23 cellular contexts compared by ENCODE assay signal in the genomic region with DNA sequence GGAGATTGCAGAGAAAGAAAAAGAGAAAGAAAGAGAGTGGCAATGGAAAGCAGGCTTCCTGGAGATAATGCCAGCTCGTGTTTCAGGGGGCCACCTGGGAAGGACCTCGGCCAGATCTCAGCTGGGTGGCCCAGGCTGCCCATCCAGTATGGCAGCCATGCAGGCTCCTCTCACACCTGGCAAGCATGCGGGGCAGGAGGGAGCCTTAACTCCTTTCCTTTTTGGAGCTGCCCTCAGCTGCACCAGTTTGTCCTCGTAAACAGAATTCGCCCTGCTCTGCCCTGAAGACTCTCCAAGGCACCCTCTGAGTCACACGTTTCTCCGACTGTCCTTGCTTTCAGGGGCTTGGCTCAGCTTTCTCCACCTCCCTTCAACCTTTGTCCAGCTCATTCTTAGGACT. TPM values are rescaled to one million over a fixed set of nuclear protein-coding genes. Genes with fewer than 3 reads are reported as not detected.
DNase-seq lines count a peak whose midpoint lies in the region; FAIRE-seq and TF ChIP-seq lines count a peak whose summit lies in the region.
"Had no signal": no experiment of that assay in that cellular context is flagged by ENCODE, and none has a peak within 500 bp of the region (broad histone marks: within the 10 kb centered on the region; RNA-seq: fewer than 3 reads in every experiment).

No MANE protein-coding gene starts in this region.

- H4K5ac ChIP-seq in H1 (ENCODE audit: insufficient read length, low read depth, low read length) = no peak overlapping the region

- POLR2A ChIA-PET in H1 (lab: Charles Lee; ENCODE audit: partially characterized antibody) (no interaction called here), MCF 10A (lab: Yijun Ruan, JAX) (no interaction called here), A673 (lab: Charles Lee; ENCODE audit: low non-redundant PET) (no interaction called here)

- H3K4me1 Mint-ChIP-seq in endodermal cell (peaks cover 17% of the 10 kb centered on the region), MCF 10A (ENCODE audit: insufficient read depth, unreplicated experiment) (no peaks in the 10 kb centered on the region)
- H3K4me1 Mint-ChIP-seq: CD8-positive, alpha-beta memory T cell had no signal

- BruUV-seq in MCF 10A (replicated peaks; lab: Mats Ljungman, UMichigan) (no TSS peak), A673 (replicated peaks; lab: Mats Ljungman, UMichigan) (no TSS peak)

- H4K20me1 ChIP-seq in H1 (replicated peaks in 1 of 2; ENCODE audit: control insufficient read depth in 1 of 2, insufficient read depth in 2 of 2, low read length in 2 of 2) = no peaks in the 10 kb centered on the region
- H4K20me1 ChIP-seq: BLaER1 treated with 17β-estradiol and CSF1 and Interleukin-3, amounts not matched to agents 10 nM and 100 nM had no signal

- no peak overlapping the region for H2AK5ac ChIP-seq in H1 (ENCODE audit: low read depth, low read length)

- WGBS in H1 (ENCODE audit: extremely low coverage in 1 of 2, insufficient coverage in 1 of 2, insufficient read length in 1 of 2, insufficient replicate concordance in 2 of 2, low coverage in 1 of 2, low lambda C conversion rate in 2 of 2, missing lambda C conversion rate in 1 of 2), 2 experiments = 87% methylated on average over 6 of the region's 7 CpGs; no CpG with 5 or more reads in 1 of the 2 experiments
- 84 to 87% methylated on average over 6 of the region's 7 CpGs for WGBS in endodermal cell (ENCODE audit: insufficient coverage in 1 of 2, insufficient read length in 1 of 2), 2 experiments

- no peaks in the 10 kb centered on the region for H3K23me2 ChIP-seq in H1 (ENCODE audit: low read depth, low read length)

- peak overlapping the region; percentile 76; the same call in 1 of the 2 replicates for H2BK15ac ChIP-seq in H1 (ENCODE audit: low read length)

- no peaks in the 10 kb centered on the region for H3K27me3 ChIP-seq in H1 (replicated peaks in 1 of 4; ENCODE audit: control insufficient read depth in 3 of 4, extremely low read depth in 1 of 4, insufficient read depth in 3 of 4, low read length in 3 of 4)
- H3K27me3 ChIP-seq in muscle layer of colon (ENCODE audit: control insufficient read depth in 1 of 2, insufficient read depth in 2 of 2, low read length in 2 of 2) = no peaks in the 10 kb centered on the region
- H3K27me3 ChIP-seq in rectal smooth muscle tissue (ENCODE audit: control insufficient read depth, insufficient read depth, low read length) = no peaks in the 10 kb centered on the region
- no peaks in the 10 kb centered on the region for H3K27me3 ChIP-seq in stomach smooth muscle (ENCODE audit: control insufficient read depth in 1 of 2, insufficient read depth in 2 of 2, low read length in 2 of 2)
- no peaks in the 10 kb centered on the region for H3K27me3 ChIP-seq in endodermal cell (ENCODE audit: control insufficient read depth, insufficient read depth, low read length, poor library complexity, severe bottlenecking)
- H3K27me3 ChIP-seq in A673 (replicated peaks; ENCODE audit: insufficient read depth, low read depth, low read length, poor library complexity) = no peaks in the 10 kb centered on the region
- H3K27me3 ChIP-seq: BE2C; BLaER1 treated with 17β-estradiol and CSF1 and Interleukin-3, amounts not matched to agents 10 nM and 100 nM had no signal

- H3K18ac ChIP-seq in H1 (ENCODE audit: extremely low read depth, low read length) = no peak overlapping the region

- H3K36me3 ChIP-seq in H1 (ENCODE audit: control insufficient read depth in 2 of 4, insufficient read depth in 4 of 4, low read length in 3 of 4) = no peaks in the 10 kb centered on the region
- H3K36me3 ChIP-seq in muscle layer of colon (ENCODE audit: insufficient read depth, low read length) = no peaks in the 10 kb centered on the region
- no peaks in the 10 kb centered on the region for H3K36me3 ChIP-seq in rectal smooth muscle tissue (ENCODE audit: control insufficient read depth, insufficient read depth, low read length)
- H3K36me3 ChIP-seq in stomach smooth muscle (ENCODE audit: control insufficient read depth in 2 of 2, insufficient read depth in 2 of 2, low read length in 2 of 2) = no peaks in the 10 kb centered on the region
- no peaks in the 10 kb centered on the region for H3K36me3 ChIP-seq in endodermal cell (ENCODE audit: control insufficient read depth, insufficient read depth, low read length)
- H3K36me3 ChIP-seq in A673 (ENCODE audit: insufficient read depth, low read length, poor library complexity, severe bottlenecking) = no peaks in the 10 kb centered on the region
- H3K36me3 ChIP-seq: BE2C; BLaER1 treated with 17β-estradiol and CSF1 and Interleukin-3, amounts not matched to agents 10 nM and 100 nM had no signal

- FAIRE-seq in H1 (lab: Jason Lieb, UNC) (no peak), GM19239 (lab: Jason Lieb, UNC) (no peak)
- FAIRE-seq: D721Med, GM12878 had no signal

- no peak overlapping the region for H3K4me2 ChIP-seq in H1 (ENCODE audit: insufficient read depth in 1 of 2, low read depth in 2 of 2, low read length in 2 of 2)
- H3K4me2 ChIP-seq: BLaER1 treated with 17β-estradiol and CSF1 and Interleukin-3, amounts not matched to agents 10 nM and 100 nM had no signal

- no peak overlapping the region for H3K4me3 ChIP-seq in H1 (ENCODE audit: extremely low read depth in 1 of 4, insufficient read depth in 2 of 4, low read depth in 3 of 4, low read length in 4 of 4)
- peak overlapping the region in 1 of 2 donors; percentile 7 for H3K4me3 ChIP-seq in muscle layer of colon (ENCODE audit: low read depth in 1 of 2, low read length in 2 of 2)
- no peak overlapping the region for H3K4me3 ChIP-seq in rectal smooth muscle tissue (ENCODE audit: low read length)
- no peak overlapping the region for H3K4me3 ChIP-seq in stomach smooth muscle (ENCODE audit: low read length in 2 of 2)
- no peak overlapping the region for H3K4me3 ChIP-seq in endodermal cell (ENCODE audit: low read length)
- H3K4me3 ChIP-seq in A673 (ENCODE audit: low read depth, low read length, poor library complexity, severe bottlenecking) = no peak overlapping the region
- H3K4me3 ChIP-seq: BLaER1 treated with 17β-estradiol and CSF1 and Interleukin-3, amounts not matched to agents 10 nM and 100 nM; GM12878 had no signal

- no peak overlapping the region for H3K56ac ChIP-seq in H1 (replicated peaks; ENCODE audit: insufficient read length, low read depth, low read length)

- H3K36me3 Mint-ChIP-seq in endodermal cell (ENCODE audit: low read depth) (no peaks in the 10 kb centered on the region), MCF 10A (ENCODE audit: insufficient read depth, unreplicated experiment) (no peaks in the 10 kb centered on the region)
- H3K36me3 Mint-ChIP-seq: CD14-positive monocyte; CD8-positive, alpha-beta memory T cell had no signal

- no peak for TF ChIP-seq RAD21 in H1 (IDR thresholded peaks at IDR 0.05 in 1 of 2, conservative IDR thresholded peaks at IDR 0.05 in 1 of 2; ENCODE audit: low read depth in 2 of 2, low read length in 2 of 2)

- H4K91ac ChIP-seq in H1 (replicated peaks; ENCODE audit: insufficient read length, low read length) = no peak overlapping the region

- no peak overlapping the region; the same call in 1 of the 2 replicates for H4K8ac ChIP-seq in H1 (ENCODE audit: extremely low read depth, insufficient read depth, low read length)

- no peak overlapping the region for H3K4me3 Mint-ChIP-seq in endodermal cell
- no peak overlapping the region for H3K4me3 Mint-ChIP-seq in MCF 10A (ENCODE audit: unreplicated experiment)
- H3K4me3 Mint-ChIP-seq: CD14-positive monocyte; CD4-positive, alpha-beta T cell; CD8-positive, alpha-beta memory T cell had no signal

- no peak overlapping the region for H2BK120ac ChIP-seq in H1 (replicated peaks; ENCODE audit: low read depth, low read length)

- H3K4me1 ChIP-seq in H1 (replicated peaks in 1 of 4; ENCODE audit: control insufficient read depth in 3 of 4, insufficient read depth in 4 of 4, low read length in 3 of 4) (no peaks in the 10 kb centered on the region), muscle layer of colon (ENCODE audit: insufficient read depth, low read length) (peaks cover 71% of the 10 kb centered on the region), rectal smooth muscle tissue (ENCODE audit: control insufficient read depth, insufficient read depth, low read length) (peaks cover 44% of the 10 kb centered on the region), stomach smooth muscle (ENCODE audit: control insufficient read depth, insufficient read depth, low read length) (peaks cover 55% of the 10 kb centered on the region), endodermal cell (ENCODE audit: control insufficient read depth, insufficient read depth, low read length) (peaks cover 5% of the 10 kb centered on the region), A673 (ENCODE audit: insufficient read depth, low read length, poor library complexity, severe bottlenecking) (no peaks in the 10 kb centered on the region)
- H3K4me1 ChIP-seq: BLaER1 treated with 17β-estradiol and CSF1 and Interleukin-3, amounts not matched to agents 10 nM and 100 nM had no signal

- no peak overlapping the region for H3K14ac ChIP-seq in H1 (ENCODE audit: insufficient read length)

- CTCF ChIA-PET in H1 (lab: Charles Lee; ENCODE audit: partially characterized antibody) (interaction anchor here (0.7 to 7.9 kb wide), 13 partner anchors 9 to 959 kb away, joined by 3 to 54 read pairs (median 3); no protein-coding TSS in a partner anchor), MCF 10A (lab: Yijun Ruan, JAX) (interaction anchor here (0.7 kb wide), 1 partner anchor 286 kb away, joined by 4 read pairs; no protein-coding TSS in a partner anchor), A673 (lab: Charles Lee) (no interaction called here)

- H3K27me3 Mint-ChIP-seq in endodermal cell (ENCODE audit: insufficient read depth) (peaks cover 58% of the 10 kb centered on the region), MCF 10A (ENCODE audit: insufficient read depth, unreplicated experiment) (peaks cover 38% of the 10 kb centered on the region)

- 0 out of 2 replicates have a peak overlapping the region, but pooled peaks have one; percentile 29 for H2BK20ac ChIP-seq in H1 (ENCODE audit: low read length)

- H2BK5ac ChIP-seq in H1 (ENCODE audit: low read depth, low read length) = no peak overlapping the region

- no peak for TF ChIP-seq EP300 in H1 (IDR thresholded peaks at IDR 0.05; ENCODE audit: borderline replicate concordance in 1 of 2, low read depth in 2 of 2, low read length in 2 of 2)

- no peak overlapping the region for H3K23ac ChIP-seq in H1 (ENCODE audit: insufficient read length)

- H2BK12ac ChIP-seq in H1 (ENCODE audit: low read depth, low read length) = no peak overlapping the region

- no peak overlapping the region for H2AFZ ChIP-seq in H1 (ENCODE audit: low read length)

- 0 out of 4 replicates have a peak, but pooled peaks cover 0 to 2% of the 10 kb centered on the region in 2 experiments for H3K9me3 ChIP-seq in H1 (ENCODE audit: insufficient read depth in 2 of 2, low read depth in 1 of 2, low read length in 1 of 2)
- H3K9me3 ChIP-seq in muscle layer of colon (ENCODE audit: low read length) = no peaks in the 10 kb centered on the region
- H3K9me3 ChIP-seq in stomach smooth muscle (ENCODE audit: control insufficient read depth in 2 of 2, low read length in 2 of 2) = no peaks in the 10 kb centered on the region
- no peaks in the 10 kb centered on the region for H3K9me3 ChIP-seq in endodermal cell (ENCODE audit: control insufficient read depth, low read length)
- H3K9me3 ChIP-seq in A673 (ENCODE audit: low read depth, low read length, poor library complexity, severe bottlenecking) = no peaks in the 10 kb centered on the region
- H3K9me3 ChIP-seq: BE2C; BLaER1 treated with 17β-estradiol and CSF1 and Interleukin-3, amounts not matched to agents 10 nM and 100 nM had no signal

- H3K9ac ChIP-seq in H1 (replicated peaks in 1 of 4; ENCODE audit: extremely low read depth in 1 of 4, low read depth in 3 of 4, low read length in 3 of 4) = no peak overlapping the region
- H3K9ac ChIP-seq in muscle layer of colon (ENCODE audit: low read length) = no peak overlapping the region
- no peak overlapping the region for H3K9ac ChIP-seq in rectal smooth muscle tissue (ENCODE audit: low read length)
- no peak overlapping the region for H3K9ac ChIP-seq in stomach smooth muscle (ENCODE audit: low read length in 2 of 2)
- H3K9ac ChIP-seq in endodermal cell (ENCODE audit: extremely low read depth, low read length, poor library complexity, severe bottlenecking) = no peak overlapping the region
- H3K9ac ChIP-seq: BLaER1 treated with 17β-estradiol and CSF1 and Interleukin-3, amounts not matched to agents 10 nM and 100 nM had no signal

- H3K9me3 Mint-ChIP-seq in endodermal cell = no peaks in the 10 kb centered on the region
- H3K9me3 Mint-ChIP-seq in MCF 10A (ENCODE audit: unreplicated experiment) = no peaks in the 10 kb centered on the region
- H3K9me3 Mint-ChIP-seq: CD4-positive, alpha-beta T cell had no signal

- H3K27ac Mint-ChIP-seq in endodermal cell (no peak overlapping the region), MCF 10A (ENCODE audit: low read depth, unreplicated experiment) (no peak overlapping the region)
- H3K27ac Mint-ChIP-seq: CD4-positive, alpha-beta T cell; CD8-positive, alpha-beta memory T cell had no signal

- DNase-seq in H1 (ENCODE audit: low read depth in 1 of 2, low spot score in 2 of 2) = no peak
- no peak for DNase-seq in endodermal cell
- DNase-seq in GM19239 (ENCODE audit: insufficient read length, low spot score) = no peak
- DNase-seq in MCF 10A (ENCODE audit: unreplicated experiment) = no peak
- no peak for DNase-seq in A673 (ENCODE audit: low spot score)
- DNase-seq: AML-193; BE2C; CD4-positive, alpha-beta T cell; CD8-positive, alpha-beta memory T cell; DMS 273 treated with DMSO at 0.1 percent for 48 hours; DMS79; EL; GDM1; GOT3; H7; HCEC 1CT had no signal

- H3K79me1 ChIP-seq in H1 (ENCODE audit: low read depth, low read length) = no peaks in the 10 kb centered on the region

- TF ChIP-seq POLR2A in H1 (IDR thresholded peaks at IDR 0.05; ENCODE audit: control extremely low read depth in 1 of 2, low read depth in 2 of 2, low read length in 2 of 2) = no peak

- no peak for TF ChIP-seq CTCF in H1 (IDR thresholded peaks at IDR 0.05; ENCODE audit: control extremely low read depth in 1 of 3, insufficient read depth in 1 of 3, low read depth in 1 of 3, low read length in 3 of 3)
- no peak for TF ChIP-seq CTCF in endodermal cell (conservative IDR thresholded peaks at IDR 0.05)
- TF ChIP-seq CTCF in MCF 10A (IDR thresholded peaks at IDR 0.05; ENCODE audit: unreplicated experiment) = no peak
- no peak for TF ChIP-seq CTCF in A673 (conservative IDR thresholded peaks at IDR 0.05; ENCODE audit: low read depth, low read length)

- no peak overlapping the region for H3K27ac ChIP-seq in H1 (ENCODE audit: low read depth, low read length)
- H3K27ac ChIP-seq in muscle layer of colon (ENCODE audit: low read depth, low read length) = peak overlapping the region; percentile 66
- H3K27ac ChIP-seq in rectal smooth muscle tissue (ENCODE audit: low read depth, low read length) = peak overlapping the region; percentile 74
- peak overlapping the region; percentile 80 for H3K27ac ChIP-seq in stomach smooth muscle (ENCODE audit: low read length)
- H3K27ac ChIP-seq in endodermal cell (ENCODE audit: low read depth, low read length) = no peak overlapping the region
- H3K27ac ChIP-seq in A673 (ENCODE audit: low read depth, low read length, poor library complexity, severe bottlenecking) = no peak overlapping the region
- H3K27ac ChIP-seq: BLaER1 treated with 17β-estradiol and CSF1 and Interleukin-3, amounts not matched to agents 10 nM and 100 nM had no signal

- intact Hi-C loops in MCF 10A (cut with micrococcal nuclease) (no loop called here), A673 (cut with micrococcal nuclease; ENCODE audit: unreplicated experiment) (no loop called here)

- H3K79me2 ChIP-seq in H1 (ENCODE audit: control insufficient read depth in 1 of 2, insufficient read depth in 2 of 2, low read length in 2 of 2) = no peaks in the 10 kb centered on the region

- no peak overlapping the region for H3K4ac ChIP-seq in H1 (replicated peaks; ENCODE audit: insufficient read length, low read depth, low read length)

RNA-seq across cellular contexts. Expression of a gene that starts 59.5 kb away (rescaled TPM):
- total RNA-seq in H1 (2021; fragmentation: NEBNext Ultra II Directional; extraction: Animal tissue kit (Norgen Biotek cat#: 25700)) = 2.0 and 2.5 TPM in 2 replicates
- 2.2 and 4.4 TPM in 2 replicates for polyA plus RNA-seq in H1 (2011; rRNA removed)
- 2.9 TPM for polyA plus RNA-seq in H1 (2011; cell fraction: cytosol; rRNA removed)
- 3.6 TPM for polyA plus RNA-seq in H1 (2011; cell fraction: nucleus; rRNA removed)
- 1.7 to 2.1 TPM (median 2.0 TPM) in 4 replicates for polyA plus RNA-seq in H1 (2012, experiment 1 of 2)
- polyA plus RNA-seq in H1 (2012, experiment 2 of 2) = 1.0 TPM
- polyA plus RNA-seq in H1 (2013, experiment 1 of 2) = 2.8 TPM
- polyA plus RNA-seq in H1 (2013, experiment 2 of 2) = 3.4 TPM
- polyA minus RNA-seq in H1 (2011; rRNA and poly(A)+ RNA removed) = 2.0 and 3.6 TPM in 2 replicates
- 2.9 TPM for polyA minus RNA-seq in H1 (2011; cell fraction: cytosol; rRNA and poly(A)+ RNA removed)
- polyA minus RNA-seq in H1 (2011; cell fraction: nucleus; rRNA and poly(A)+ RNA removed) = 2.8 TPM
- total RNA-seq in endodermal cell (1 to 10 TPM; 3.6 to 8.9 TPM), MCF 10A (2022) (not detected in 2 replicates), A673 (2021) (5.4 and 7.1 TPM in 2 replicates)
- polyA plus RNA-seq in endodermal cell (2013, experiment 1 of 2) = 215 TPM
- polyA plus RNA-seq in endodermal cell (2013, experiment 2 of 2) = 246 TPM
- total RNA-seq: CD4-positive, alpha-beta T cell; CD8-positive, alpha-beta memory T cell had no signal
- polyA plus RNA-seq: CD14-positive monocyte; CD8-positive, alpha-beta memory T cell; GM12878 had no signal

Comparison
In these comparisons a context has a peak if more than half of its experiments do, and no peak if none do; other contexts are left out.
1. H3K27ac ChIP-seq: peak in muscle layer of colon (single experiment), rectal smooth muscle tissue (single experiment) and stomach smooth muscle (single experiment); none in H1 (single experiment), endodermal cell (single experiment) and A673 (single experiment).